ENCODE assay signal across 14 cellular contexts in genomic region chr2:61450144-61450543, GRCh38. TPM values are rescaled to one million over a fixed set of nuclear protein-coding genes. Genes with fewer than 3 reads are reported as not detected.
DNase-seq lines count a peak whose midpoint lies in the region; ATAC-seq and TF ChIP-seq lines count a peak whose summit lies in the region.
"Had no signal": no experiment of that assay in that cellular context is flagged by ENCODE, and none has a peak within 500 bp of the region (broad histone marks: within the 10 kb centered on the region; RNA-seq: fewer than 3 reads in every experiment).

No MANE protein-coding gene starts in this region.

- no peaks in the 10 kb centered on the region; the same call in 1 of the 2 replicates for H4K20me1 ChIP-seq in SU-DHL-6 (ENCODE audit: low read depth, low read length)

- H3K9me3 ChIP-seq in SU-DHL-6 (ENCODE audit: insufficient read depth, low read length), result no peaks in the 10 kb centered on the region

- H3K9me2 ChIP-seq in SU-DHL-6 (replicated peaks; ENCODE audit: insufficient read depth, low read length), result no peaks in the 10 kb centered on the region

- no peak for DNase-seq in left lobe of liver (ENCODE audit: low spot score)
- DNase-seq in activated naive CD4-positive, alpha-beta T cell treated with anti-CD3 and anti-CD28 coated beads, Interleukin-2, amount 50 U/mL, for 72 hours (ENCODE audit: low spot score in 2 of 2), result no peak
- no peak for DNase-seq in medulla oblongata (ENCODE audit: extremely low spot score)
- no peak for DNase-seq in UCSD-AML1 (lab: John Stamatoyannopoulos, UW; ENCODE audit: unreplicated experiment)
- DNase-seq: activated CD8-positive, alpha-beta memory T cell treated with anti-CD3 and anti-CD28 coated beads for 24 hours; activated naive CD4-positive, alpha-beta T cell; central memory CD4-positive, alpha-beta T cell; DND-41; T-helper 9 cell had no signal

- peak overlapping the region; percentile 97 for H3K27ac ChIP-seq in SU-DHL-6 (ENCODE audit: low read depth, low read length)

- no peaks in the 10 kb centered on the region for H3K27me3 ChIP-seq in SU-DHL-6 (ENCODE audit: low read length)

- H3K9me3 Mint-ChIP-seq in activated naive CD4-positive, alpha-beta T cell treated with anti-CD3 and anti-CD28 coated beads, Interleukin-2, amount 50 U/mL, for 72 hours, result no peaks in the 10 kb centered on the region

- no peak overlapping the region for H2AFZ ChIP-seq in SU-DHL-6 (ENCODE audit: low read depth, low read length, severe bottlenecking)

- H3K27ac Mint-ChIP-seq in activated naive CD4-positive, alpha-beta T cell treated with anti-CD3 and anti-CD28 coated beads, Interleukin-2, amount 50 U/mL, for 72 hours, result peak overlapping the region in 1 of 2 donors; percentile 22
- H3K27ac Mint-ChIP-seq: nephron had no signal

- H3K36me3 ChIP-seq in SU-DHL-6 (ENCODE audit: low read length), result no peaks in the 10 kb centered on the region

- H3K4me2 ChIP-seq in SU-DHL-6 (ENCODE audit: low read depth, low read length, poor library complexity, severe bottlenecking), result peak overlapping the region; percentile 57

- peaks cover 86% of the 10 kb centered on the region for H3F3A ChIP-seq in SU-DHL-6 (ENCODE audit: insufficient read depth)

- no peak for TF ChIP-seq CTCF in SU-DHL-6 (IDR thresholded peaks at IDR 0.05; ENCODE audit: insufficient read depth, low read length, poor library complexity, severe bottlenecking)

- H3K36me3 Mint-ChIP-seq in activated naive CD4-positive, alpha-beta T cell treated with anti-CD3 and anti-CD28 coated beads, Interleukin-2, amount 50 U/mL, for 72 hours, result peaks cover 0 to 37% of the 10 kb centered on the region in 2 donors

- no peak overlapping the region for H3K9ac ChIP-seq in SU-DHL-6 (ENCODE audit: low read length)

- H3K4me3 ChIP-seq in SU-DHL-6 (ENCODE audit: insufficient read depth, low read length, poor library complexity, severe bottlenecking), result no peak overlapping the region

- H3K79me2 ChIP-seq in SU-DHL-6 (ENCODE audit: insufficient read depth, low read length), result peaks cover 100% of the 10 kb centered on the region

- ATAC-seq in GM18502 (IDR thresholded peaks at IDR 0.05; ENCODE audit: poor library complexity, unreplicated experiment) (peak; percentile 60), HG02798 (IDR thresholded peaks at IDR 0.05; ENCODE audit: poor library complexity, unreplicated experiment) (peak; percentile 44), left lobe of liver (peak; percentile 78), HG02840 (IDR thresholded peaks at IDR 0.05; ENCODE audit: low FRiP score, unreplicated experiment) (no peak)
- ATAC-seq in activated naive CD4-positive, alpha-beta T cell treated with anti-CD3 and anti-CD28 coated beads, Interleukin-2, amount 50 U/mL, for 72 hours, result no peak

RNA-seq across cellular contexts. Expression of gene USP34, which starts 20.7 kb away (rescaled TPM):
- 37.0 TPM for total RNA-seq in left lobe of liver
- total RNA-seq in activated naive CD4-positive, alpha-beta T cell treated with anti-CD3 and anti-CD28 coated beads, Interleukin-2, amount 50 U/mL, for 72 hours, result 100 to 1,000 TPM; 111 to 126 TPM

Comparison
In these comparisons a context has a peak if more than half of its experiments do, and no peak if none do; other contexts are left out.
1. ATAC-seq: peak in GM18502 (single experiment), HG02798 (single experiment) and left lobe of liver (single experiment); none in activated naive CD4-positive, alpha-beta T cell treated with anti-CD3 and anti-CD28 coated beads, Interleukin-2, amount 50 U/mL, for 72 hours (0 of 2) and HG02840 (single experiment).